Comparison of ENCODE assay signal across 23 cellular contexts in genomic region chr7:112224186-112224585, GRCh38. TPM values are rescaled to one million over a fixed set of nuclear protein-coding genes. Genes with fewer than 3 reads are reported as not detected.
A peak's percentile ranks its signal among the peaks of the same experiment; 100 is the strongest.
DNase-seq lines count a peak whose midpoint lies in the region; ATAC-seq, FAIRE-seq and TF ChIP-seq lines count a peak whose summit lies in the region.
"Had no signal": no experiment of that assay in that cellular context is flagged by ENCODE, and none has a peak within 500 bp of the region (broad histone marks: within the 10 kb centered on the region; RNA-seq: fewer than 3 reads in every experiment).

No MANE protein-coding gene starts in this region.

- H3K27me3 ChIP-seq in HepG2 (ENCODE audit: control insufficient read depth in 1 of 2, insufficient read depth in 2 of 2, low read length in 2 of 2) (no peaks in the 10 kb centered on the region), pancreas (no peaks in the 10 kb centered on the region)
- H3K27me3 ChIP-seq: BLaER1 had no signal

- TF ChIP-seq EP300 in HepG2 (IDR thresholded peaks at IDR 0.05; ENCODE audit: low read depth in 2 of 2, low read length in 2 of 2), result no peak
- TF ChIP-seq EP300 in HepG2 (CRISPR knock-in tag; IDR thresholded peaks at IDR 0.05; ENCODE audit: borderline replicate concordance), result no peak

- H3K4me2 ChIP-seq in HepG2 (ENCODE audit: low read depth, low read length), result peak overlapping the region; percentile 10; the same call in 1 of the 2 replicates
- H3K4me2 ChIP-seq: BLaER1 had no signal

- intact Hi-C loops in HepG2 (cut with micrococcal nuclease; ENCODE audit: unreplicated experiment) (no loop called here), pancreas (cut with DNase I) (no loop called here), sciatic nerve (cut with DNase I) (no loop called here)

- no peak for TF ChIP-seq POLR2A in HepG2 (IDR thresholded peaks at IDR 0.05; ENCODE audit: insufficient read depth in 1 of 2, low read depth in 2 of 2, low read length in 2 of 2)

- 79% methylated on average over 2 of the region's 2 CpGs for WGBS in HepG2 (ENCODE audit: low lambda C conversion rate)
- 48 to 50% methylated on average over 2 of the region's 2 CpGs for WGBS in pancreas, 2 donors

- H2AFZ ChIP-seq in HepG2 (ENCODE audit: low read length), result no peak overlapping the region
- H2AFZ ChIP-seq: GM23248 had no signal

- H3K4me1 Mint-ChIP-seq in activated T-cell treated with anti-CD3 and anti-CD28 coated beads, Interleukin-2, amount 50 U/mL, for 72 hours (ENCODE audit: low read depth), result peaks cover 10% of the 10 kb centered on the region
- peaks cover 34% of the 10 kb centered on the region for H3K4me1 Mint-ChIP-seq in activated T-cell treated with anti-CD3 and anti-CD28 coated beads, Interleukin-2, amount 50 U/mL, for 4 hours (ENCODE audit: low read depth)

- H3K27ac ChIP-seq in HepG2 (ENCODE audit: extremely low read length, insufficient read depth, low read length) (no peak overlapping the region), pancreas (peak overlapping the region in 1 of 4 donors; percentile 3)
- H3K27ac ChIP-seq: 22Rv1, BLaER1, C4-2B, GM23248 had no signal

- H3K9me3 Mint-ChIP-seq in activated T-cell treated with anti-CD3 and anti-CD28 coated beads, Interleukin-2, amount 50 U/mL, for 72 hours, result peaks cover 0 to 3% of the 10 kb centered on the region in 2 donors
- no peaks in the 10 kb centered on the region for H3K9me3 Mint-ChIP-seq in activated T-cell treated with anti-CD3 and anti-CD28 coated beads, Interleukin-2, amount 50 U/mL, for 4 hours
- H3K9me3 Mint-ChIP-seq: CD8-positive, alpha-beta T cell; H9 had no signal

- in situ Hi-C loops in HepG2 (cut with HindIII; ENCODE audit: extremely low pct_ligation_motif_present, low pct_unique_long_range_greater_than_20kb), result no loop called here

- peak overlapping the region; percentile 56 for H3K27ac Mint-ChIP-seq in activated T-cell treated with anti-CD3 and anti-CD28 coated beads, Interleukin-2, amount 50 U/mL, for 72 hours
- H3K27ac Mint-ChIP-seq: B cell; CD8-positive, alpha-beta T cell; H9 had no signal

- H3K9ac ChIP-seq in HepG2 (ENCODE audit: insufficient read depth, low read depth, low read length), result no peak overlapping the region
- H3K9ac ChIP-seq: BLaER1, GM23248 had no signal

- CTCF ChIA-PET in HepG2 (lab: Yijun Ruan, JAX; ENCODE audit: low intra/inter-chr PET ratio, low total read pairs), result no interaction called here

- TF ChIP-seq CTCF in HepG2 (CRISPR knock-in tag; IDR thresholded peaks at IDR 0.05) (no peak), pancreas (IDR thresholded peaks at IDR 0.05) (no peak)

- H3K9me3 ChIP-seq in HepG2 (ENCODE audit: low read length) (no peaks in the 10 kb centered on the region), pancreas (no peaks in the 10 kb centered on the region)
- H3K9me3 ChIP-seq: Caco-2 had no signal

- H3K4me3 Mint-ChIP-seq in activated T-cell treated with anti-CD3 and anti-CD28 coated beads, Interleukin-2, amount 50 U/mL, for 72 hours, result no peak overlapping the region
- no peak overlapping the region for H3K4me3 Mint-ChIP-seq in activated T-cell treated with anti-CD3 and anti-CD28 coated beads, Interleukin-2, amount 50 U/mL, for 4 hours
- H3K4me3 Mint-ChIP-seq: B cell; CD8-positive, alpha-beta T cell; H9 had no signal

- no peaks in the 10 kb centered on the region; the same call in 1 of the 2 replicates for H4K20me1 ChIP-seq in HepG2 (ENCODE audit: insufficient read depth, low read length)

- H3K36me3 ChIP-seq in HepG2 (replicated peaks in 1 of 2; ENCODE audit: control insufficient read depth in 1 of 2, insufficient read depth in 2 of 2, low read length in 2 of 2), result no peaks in the 10 kb centered on the region; a peak in 1 of 5 replicates
- no peaks in the 10 kb centered on the region for H3K36me3 ChIP-seq in pancreas

- no peak overlapping the region for H3K4me3 ChIP-seq in HepG2 (replicated peaks in 1 of 3; ENCODE audit: insufficient read depth in 1 of 3, low read depth in 2 of 3, low read length in 3 of 3)
- H3K4me3 ChIP-seq in pancreas, result no peak overlapping the region
- H3K4me3 ChIP-seq: BLaER1, GM23248 had no signal

- H3K36me3 Mint-ChIP-seq in activated T-cell treated with anti-CD3 and anti-CD28 coated beads, Interleukin-2, amount 50 U/mL, for 72 hours (ENCODE audit: insufficient read depth in 2 of 2), result peaks cover 0 to 4% of the 10 kb centered on the region in 2 donors
- H3K36me3 Mint-ChIP-seq in activated T-cell treated with anti-CD3 and anti-CD28 coated beads, Interleukin-2, amount 50 U/mL, for 4 hours (ENCODE audit: insufficient read depth), result peaks cover 23% of the 10 kb centered on the region

- no peak for DNase-seq in activated T-cell treated with anti-CD3 and anti-CD28 coated beads, Interleukin-2, amount 50 U/mL, for 72 hours
- DNase-seq in activated T-cell treated with anti-CD3 and anti-CD28 coated beads, Interleukin-2, amount 50 U/mL, for 4 hours, result no peak
- DNase-seq in HepG2 (ENCODE audit: low spot score) (no peak), pancreas (no peak), iPS-NIHi11 (ENCODE audit: low spot score) (no peak), sciatic nerve (ENCODE audit: low spot score) (no peak)
- DNase-seq: Caco-2; CD4-positive, CD25-positive, alpha-beta regulatory T cell; CD8-positive, alpha-beta T cell; DMS153; DND-41; GM23248; H9 had no signal

- no peak for FAIRE-seq in HepG2 (lab: Jason Lieb, UNC)
- no peak for FAIRE-seq in pancreas (lab: Jason Lieb, UNC)
- FAIRE-seq: A204.1, G401.6, GM12892, GM19239 had no signal

- TF ChIP-seq RAD21 in HepG2 (CRISPR knock-in tag; IDR thresholded peaks at IDR 0.05), result no peak

- POLR2A ChIA-PET in HepG2 (lab: Yijun Ruan, JAX), result interaction anchor here (1.0 kb wide), 1 partner anchor 18 kb away, joined by 3 read pairs; the partner anchor contains the start of genes DOCK4 and ZNF277

- peaks cover 31% of the 10 kb centered on the region for H3K4me1 ChIP-seq in HepG2 (ENCODE audit: insufficient read depth, low read length)
- H3K4me1 ChIP-seq in pancreas, result peaks cover 0 to 13% (median 3%) of the 10 kb centered on the region in 3 donors
- H3K4me1 ChIP-seq: BLaER1, Caco-2 had no signal

- BruUV-seq in HepG2 (replicated peaks; lab: Mats Ljungman, UMichigan), result no TSS peak

- ATAC-seq in activated T-cell treated with anti-CD3 and anti-CD28 coated beads, Interleukin-2, amount 50 U/mL, for 72 hours (replicated peaks in 1 of 2), result no peak
- no peak for ATAC-seq in activated T-cell treated with anti-CD3 and anti-CD28 coated beads, Interleukin-2, amount 50 U/mL, for 4 hours
- ATAC-seq in HepG2 (no peak), pancreas (peak; percentile 63 to 88 (median 76)), HG02642 (IDR thresholded peaks at IDR 0.05; ENCODE audit: poor library complexity, unreplicated experiment) (no peak), sciatic nerve (no peak)
- ATAC-seq: CD8-positive, alpha-beta T cell; HCT116 had no signal

- H3K27me3 Mint-ChIP-seq in activated T-cell treated with anti-CD3 and anti-CD28 coated beads, Interleukin-2, amount 50 U/mL, for 72 hours (ENCODE audit: low read depth), result no peaks in the 10 kb centered on the region
- no peaks in the 10 kb centered on the region for H3K27me3 Mint-ChIP-seq in activated T-cell treated with anti-CD3 and anti-CD28 coated beads, Interleukin-2, amount 50 U/mL, for 4 hours (ENCODE audit: low read depth)
- H3K27me3 Mint-ChIP-seq: B cell; CD4-positive, CD25-positive, alpha-beta regulatory T cell had no signal

- peaks cover 61% of the 10 kb centered on the region for H3K79me2 ChIP-seq in HepG2 (ENCODE audit: insufficient read depth, low read length)

RNA-seq across cellular contexts. Expression of gene ZNF277, which starts 17.7 kb away (rescaled TPM):
- total RNA-seq in activated T-cell treated with anti-CD3 and anti-CD28 coated beads, Interleukin-2, amount 50 U/mL, for 72 hours, result 10 to 100 TPM; 26.4 to 34.3 TPM
- total RNA-seq in activated T-cell treated with anti-CD3 and anti-CD28 coated beads, Interleukin-2, amount 50 U/mL, for 4 hours, result 10 to 100 TPM; 11.3 to 13.9 (median 13.0) TPM
- total RNA-seq in HepG2 (2016; rRNA removed; fragmentation: Illumina TruSeq; extraction: Trizol) (30.1 and 44.8 TPM in 2 replicates), pancreas (10 to 100 TPM; 15.1 to 25.3 (median 20.3) TPM), sciatic nerve (24.0 TPM)
- total RNA-seq in HepG2 (2016; cell fraction: cytosol; rRNA removed; fragmentation: Illumina TruSeq; extraction: Trizol; ENCODE audit: low read depth), result 12.0 and 13.8 TPM in 2 replicates
- 29.9 and 44.3 TPM in 2 replicates for total RNA-seq in HepG2 (2016; cell fraction: insoluble cytoplasmic fraction; rRNA removed; fragmentation: Illumina TruSeq; extraction: Trizol)
- 31.0 and 38.7 TPM in 2 replicates for total RNA-seq in HepG2 (2016; cell fraction: membrane; rRNA removed; fragmentation: Illumina TruSeq; extraction: Trizol)
- total RNA-seq in HepG2 (2016; cell fraction: nucleus; rRNA removed; fragmentation: Illumina TruSeq; extraction: Trizol), result 20.9 and 21.0 TPM in 2 replicates
- polyA plus RNA-seq in HepG2 (2011; rRNA removed) (20.0 and 29.1 TPM in 2 replicates), pancreas (10 to 100 TPM; 13.6 to 17.4 TPM)
- polyA plus RNA-seq in HepG2 (2011; cell fraction: cytosol; rRNA removed), result 13.8 and 19.6 TPM in 2 replicates
- polyA plus RNA-seq in HepG2 (2011; cell fraction: nucleus; rRNA removed), result 3.9 and 4.8 TPM in 2 replicates
- polyA plus RNA-seq in HepG2 (2012), result 37.4 and 40.5 TPM in 2 replicates
- polyA plus RNA-seq in HepG2 (2016; cell fraction: cytosol; fragmentation: Illumina TruSeq; extraction: Trizol; ENCODE audit: low read depth), result 10.2 and 13.8 TPM in 2 replicates
- 34.0 and 36.2 TPM in 2 replicates for polyA plus RNA-seq in HepG2 (2016; cell fraction: insoluble cytoplasmic fraction; fragmentation: Illumina TruSeq; extraction: Trizol; ENCODE audit: low read depth)
- polyA plus RNA-seq in HepG2 (2016; cell fraction: membrane; fragmentation: Illumina TruSeq; extraction: Trizol; ENCODE audit: low read depth), result 20.1 and 24.9 TPM in 2 replicates
- polyA plus RNA-seq in HepG2 (2016; cell fraction: nucleus; fragmentation: Illumina TruSeq; extraction: Trizol; ENCODE audit: insufficient read depth, low read depth), result 11.7 and 17.4 TPM in 2 replicates
- 7.4 and 8.8 TPM in 2 replicates for polyA minus RNA-seq in HepG2 (2011; rRNA and poly(A)+ RNA removed; ENCODE audit: low replicate concordance)
- polyA minus RNA-seq in HepG2 (2011; cell fraction: cytosol; rRNA and poly(A)+ RNA removed), result 42.6 and 49.1 TPM in 2 replicates
- polyA minus RNA-seq in HepG2 (2011; cell fraction: nucleus; rRNA and poly(A)+ RNA removed), result 45.6 and 48.4 TPM in 2 replicates

RNA-seq across cellular contexts. Expression of gene DOCK4, which starts 18.0 kb away (rescaled TPM):
- total RNA-seq in activated T-cell treated with anti-CD3 and anti-CD28 coated beads, Interleukin-2, amount 50 U/mL, for 72 hours, result under 1 TPM; 0.29 to 0.53 TPM
- total RNA-seq in activated T-cell treated with anti-CD3 and anti-CD28 coated beads, Interleukin-2, amount 50 U/mL, for 4 hours, result 1 to 10 TPM; 1.1 to 2.1 (median 2.1) TPM
- total RNA-seq in HepG2 (2016; rRNA removed; fragmentation: Illumina TruSeq; extraction: Trizol) (13.5 and 19.1 TPM in 2 replicates), pancreas (10 to 100 TPM in 2 of 6 donors, 1 to 10 TPM in 4; 5.5 to 15.5 (median 7.3) TPM), sciatic nerve (51.2 TPM)
- total RNA-seq in HepG2 (2016; cell fraction: cytosol; rRNA removed; fragmentation: Illumina TruSeq; extraction: Trizol; ENCODE audit: low read depth), result 6.3 and 6.4 TPM in 2 replicates
- 14.2 and 17.5 TPM in 2 replicates for total RNA-seq in HepG2 (2016; cell fraction: insoluble cytoplasmic fraction; rRNA removed; fragmentation: Illumina TruSeq; extraction: Trizol)
- 4.5 and 6.0 TPM in 2 replicates for total RNA-seq in HepG2 (2016; cell fraction: membrane; rRNA removed; fragmentation: Illumina TruSeq; extraction: Trizol)
- total RNA-seq in HepG2 (2016; cell fraction: nucleus; rRNA removed; fragmentation: Illumina TruSeq; extraction: Trizol), result 45.8 and 53.4 TPM in 2 replicates
- polyA plus RNA-seq in HepG2 (2011; rRNA removed) (16.2 and 17.4 TPM in 2 replicates), pancreas (1 to 10 TPM; 5.4 to 5.5 TPM)
- polyA plus RNA-seq in HepG2 (2011; cell fraction: cytosol; rRNA removed), result 9.8 and 10.6 TPM in 2 replicates
- 23.1 and 29.8 TPM in 2 replicates for polyA plus RNA-seq in HepG2 (2011; cell fraction: nucleus; rRNA removed)
- 12.9 and 13.0 TPM in 2 replicates for polyA plus RNA-seq in HepG2 (2012)
- polyA plus RNA-seq in HepG2 (2016; cell fraction: cytosol; fragmentation: Illumina TruSeq; extraction: Trizol; ENCODE audit: low read depth), result 0.15 and 0.33 TPM in 2 replicates
- 6.8 TPM in 2 replicates for polyA plus RNA-seq in HepG2 (2016; cell fraction: insoluble cytoplasmic fraction; fragmentation: Illumina TruSeq; extraction: Trizol; ENCODE audit: low read depth)
- polyA plus RNA-seq in HepG2 (2016; cell fraction: membrane; fragmentation: Illumina TruSeq; extraction: Trizol; ENCODE audit: low read depth), result 0.62 and 0.66 TPM in 2 replicates
- 18.9 and 19.8 TPM in 2 replicates for polyA plus RNA-seq in HepG2 (2016; cell fraction: nucleus; fragmentation: Illumina TruSeq; extraction: Trizol; ENCODE audit: insufficient read depth, low read depth)
- polyA minus RNA-seq in HepG2 (2011; rRNA and poly(A)+ RNA removed; ENCODE audit: low replicate concordance), result 5.9 and 36.9 TPM in 2 replicates
- 21.7 and 38.6 TPM in 2 replicates for polyA minus RNA-seq in HepG2 (2011; cell fraction: cytosol; rRNA and poly(A)+ RNA removed)
- 212 and 216 TPM in 2 replicates for polyA minus RNA-seq in HepG2 (2011; cell fraction: nucleus; rRNA and poly(A)+ RNA removed)
- polyA plus RNA-seq: CD4-positive, CD25-positive, alpha-beta regulatory T cell had no signal

Comparison
In these comparisons a context has a peak if more than half of its experiments do, and no peak if none do; other contexts are left out.
1. ATAC-seq: peak in pancreas (4 of 4); none in activated T-cell treated with anti-CD3 and anti-CD28 coated beads, Interleukin-2, amount 50 U/mL, for 72 hours (0 of 2), activated T-cell treated with anti-CD3 and anti-CD28 coated beads, Interleukin-2, amount 50 U/mL, for 4 hours (0 of 2), HepG2 (single experiment), HG02642 (single experiment) and sciatic nerve (single experiment).